Comparison of ENCODE assay signal across 1 cellular context in genomic region chr6:7684843-7685242, GRCh38.
TF ChIP-seq lines count a peak whose summit lies in the region.

No MANE protein-coding gene starts in this region.

TF ChIP-seq in GM23338, 12 proteins besides CTCF, POLR2A, EP300 and RAD21:
- TF ChIP-seq JUNB (IDR thresholded peaks at IDR 0.05; ENCODE audit: unreplicated experiment): no peak
- peak; percentile 69; the same call in 1 of the 2 replicates for TF ChIP-seq ZNF114 (CRISPR knock-in tag; IDR thresholded peaks at IDR 0.05)
- TF ChIP-seq NANOG (IDR thresholded peaks at IDR 0.05; ENCODE audit: borderline replicate concordance): peak; percentile 31; the same call in 1 of the 2 replicates
- TF ChIP-seq ZNF462 (CRISPR knock-in tag; IDR thresholded peaks at IDR 0.05): peak; percentile 57
